8 cellular contexts compared by ENCODE assay signal in genomic region chr13:39296193-39296592, GRCh38.
"Had no signal": no experiment of that assay in that cellular context is flagged by ENCODE, and none has a peak within 500 bp of the region (broad histone marks: within the 10 kb centered on the region; RNA-seq: fewer than 3 reads in every experiment).

No MANE protein-coding gene starts in this region.

- H3K4me3 ChIP-seq: K562 had no signal

- DNase-seq: IMR-90, KBM-7, KG1 had no signal

- H3K9ac ChIP-seq: KMS-11 had no signal

- ATAC-seq: HepG2, K562 had no signal

- H3K27ac ChIP-seq: HL-60, KMS-11 had no signal

- FAIRE-seq: HepG2, HTR-8/SVneo, K562 had no signal

- H3K4me2 ChIP-seq: KMS-11 had no signal
